8 cellular contexts compared by ENCODE assay signal in genomic region chr12:93520454-93520853, GRCh38.
"Had no signal": no experiment of that assay in that cellular context is flagged by ENCODE, and none has a peak within 500 bp of the region (broad histone marks: within the 10 kb centered on the region; RNA-seq: fewer than 3 reads in every experiment).

No MANE protein-coding gene starts in this region.

- H2AFZ ChIP-seq: GM23338 had no signal

- H3K27ac Mint-ChIP-seq: GM23338, H9 had no signal

- ATAC-seq: GM23338, HepG2 had no signal

- H3K4me1 Mint-ChIP-seq: IgD-negative memory B cell had no signal

- DNase-seq: H9, HCEC 1CT had no signal

- H3K4me3 ChIP-seq: GM23338 had no signal

- H3K27ac ChIP-seq: HL-60 had no signal

- H3K9me3 Mint-ChIP-seq: GM23338, H9 had no signal

- FAIRE-seq: H1, H54, HepG2 had no signal

- H3K4me3 Mint-ChIP-seq: GM23338, H9, IgD-negative memory B cell had no signal

- H3K4me2 ChIP-seq: GM23338 had no signal
